In genomic region chr6:34235605-34236422, GRCh38 we compare ENCODE assay signal across 1 cellular context.
TF ChIP-seq lines count a peak whose summit lies in the region.

No MANE protein-coding gene starts in this region.

TF ChIP-seq in WTC11, 78 proteins besides CTCF, POLR2A, EP300 and RAD21 (continued from another document and continues in another):
- no peak for TF ChIP-seq OVOL2 (CRISPR knock-in tag; IDR thresholded peaks at IDR 0.05; ENCODE audit: borderline replicate concordance)
- TF ChIP-seq RORB (CRISPR knock-in tag; IDR thresholded peaks at IDR 0.05), result no peak
- TF ChIP-seq ARID4B (CRISPR knock-in tag; IDR thresholded peaks at IDR 0.05; ENCODE audit: borderline replicate concordance), result peak; percentile 80; the same call in 1 of the 2 replicates
- TF ChIP-seq ATF6 (CRISPR knock-in tag; IDR thresholded peaks at IDR 0.05), result no peak
- no peak for TF ChIP-seq ELF4 (CRISPR knock-in tag; IDR thresholded peaks at IDR 0.05; ENCODE audit: low read depth)
- TF ChIP-seq, protein P1, sequence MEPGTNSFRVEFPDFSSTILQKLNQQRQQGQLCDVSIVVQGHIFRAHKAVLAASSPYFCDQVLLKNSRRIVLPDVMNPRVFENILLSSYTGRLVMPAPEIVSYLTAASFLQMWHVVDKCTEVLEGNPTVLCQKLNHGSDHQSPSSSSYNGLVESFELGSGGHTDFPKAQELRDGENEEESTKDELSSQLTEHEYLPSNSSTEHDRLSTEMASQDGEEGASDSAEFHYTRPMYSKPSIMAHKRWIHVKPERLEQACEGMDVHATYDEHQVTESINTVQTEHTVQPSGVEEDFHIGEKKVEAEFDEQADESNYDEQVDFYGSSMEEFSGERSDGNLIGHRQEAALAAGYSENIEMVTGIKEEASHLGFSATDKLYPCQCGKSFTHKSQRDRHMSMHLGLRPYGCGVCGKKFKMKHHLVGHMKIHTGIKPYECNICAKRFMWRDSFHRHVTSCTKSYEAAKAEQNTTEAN (CRISPR knock-in tag; IDR thresholded peaks at IDR 0.05), result peak; percentile 63; the same call in 1 of the 2 replicates
- TF ChIP-seq NFATC4 (CRISPR knock-in tag; IDR thresholded peaks at IDR 0.05), result peak; percentile 74
- 0 out of 2 replicates have a peak, but pooled peaks have one; percentile 9 for TF ChIP-seq HMGXB4 (CRISPR knock-in tag; IDR thresholded peaks at IDR 0.05)
- peak; percentile 49; the same call in 1 of the 2 replicates for TF ChIP-seq ZNF281 (CRISPR knock-in tag; IDR thresholded peaks at IDR 0.05)
- no peak for TF ChIP-seq HMGA2 (CRISPR knock-in tag; IDR thresholded peaks at IDR 0.05)
- TF ChIP-seq JUN (CRISPR knock-in tag; IDR thresholded peaks at IDR 0.05), result 0 out of 2 replicates have a peak, but pooled peaks have one; percentile 43
- TF ChIP-seq NR3C1 (CRISPR knock-in tag; conservative IDR thresholded peaks at IDR 0.05; ENCODE audit: low read depth), result no peak
- TF ChIP-seq ATF2 (CRISPR knock-in tag; IDR thresholded peaks at IDR 0.05; ENCODE audit: borderline replicate concordance, low read depth), result no peak
- 0 out of 2 replicates have a peak, but pooled peaks have one; percentile 52 for TF ChIP-seq FOXP1 (CRISPR knock-in tag; IDR thresholded peaks at IDR 0.05; ENCODE audit: borderline replicate concordance)
- TF ChIP-seq, protein P2, sequence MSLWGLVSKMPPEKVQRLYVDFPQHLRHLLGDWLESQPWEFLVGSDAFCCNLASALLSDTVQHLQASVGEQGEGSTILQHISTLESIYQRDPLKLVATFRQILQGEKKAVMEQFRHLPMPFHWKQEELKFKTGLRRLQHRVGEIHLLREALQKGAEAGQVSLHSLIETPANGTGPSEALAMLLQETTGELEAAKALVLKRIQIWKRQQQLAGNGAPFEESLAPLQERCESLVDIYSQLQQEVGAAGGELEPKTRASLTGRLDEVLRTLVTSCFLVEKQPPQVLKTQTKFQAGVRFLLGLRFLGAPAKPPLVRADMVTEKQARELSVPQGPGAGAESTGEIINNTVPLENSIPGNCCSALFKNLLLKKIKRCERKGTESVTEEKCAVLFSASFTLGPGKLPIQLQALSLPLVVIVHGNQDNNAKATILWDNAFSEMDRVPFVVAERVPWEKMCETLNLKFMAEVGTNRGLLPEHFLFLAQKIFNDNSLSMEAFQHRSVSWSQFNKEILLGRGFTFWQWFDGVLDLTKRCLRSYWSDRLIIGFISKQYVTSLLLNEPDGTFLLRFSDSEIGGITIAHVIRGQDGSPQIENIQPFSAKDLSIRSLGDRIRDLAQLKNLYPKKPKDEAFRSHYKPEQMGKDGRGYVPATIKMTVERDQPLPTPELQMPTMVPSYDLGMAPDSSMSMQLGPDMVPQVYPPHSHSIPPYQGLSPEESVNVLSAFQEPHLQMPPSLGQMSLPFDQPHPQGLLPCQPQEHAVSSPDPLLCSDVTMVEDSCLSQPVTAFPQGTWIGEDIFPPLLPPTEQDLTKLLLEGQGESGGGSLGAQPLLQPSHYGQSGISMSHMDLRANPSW (CRISPR knock-in tag; conservative IDR thresholded peaks at IDR 0.05; ENCODE audit: low read depth), result no peak
- TF ChIP-seq, protein P3, sequence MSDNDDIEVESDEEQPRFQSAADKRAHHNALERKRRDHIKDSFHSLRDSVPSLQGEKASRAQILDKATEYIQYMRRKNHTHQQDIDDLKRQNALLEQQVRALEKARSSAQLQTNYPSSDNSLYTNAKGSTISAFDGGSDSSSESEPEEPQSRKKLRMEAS (CRISPR knock-in tag; IDR thresholded peaks at IDR 0.05), result no peak; the same call in 1 of the 2 replicates
- TF ChIP-seq, protein P4, sequence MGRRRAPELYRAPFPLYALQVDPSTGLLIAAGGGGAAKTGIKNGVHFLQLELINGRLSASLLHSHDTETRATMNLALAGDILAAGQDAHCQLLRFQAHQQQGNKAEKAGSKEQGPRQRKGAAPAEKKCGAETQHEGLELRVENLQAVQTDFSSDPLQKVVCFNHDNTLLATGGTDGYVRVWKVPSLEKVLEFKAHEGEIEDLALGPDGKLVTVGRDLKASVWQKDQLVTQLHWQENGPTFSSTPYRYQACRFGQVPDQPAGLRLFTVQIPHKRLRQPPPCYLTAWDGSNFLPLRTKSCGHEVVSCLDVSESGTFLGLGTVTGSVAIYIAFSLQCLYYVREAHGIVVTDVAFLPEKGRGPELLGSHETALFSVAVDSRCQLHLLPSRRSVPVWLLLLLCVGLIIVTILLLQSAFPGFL (CRISPR knock-in tag; IDR thresholded peaks at IDR 0.05; ENCODE audit: borderline replicate concordance), result no peak
- TF ChIP-seq ZNF423 (CRISPR knock-in tag; IDR thresholded peaks at IDR 0.05), result no peak
- peak; percentile 47 for TF ChIP-seq SP1 (CRISPR knock-in tag; conservative IDR thresholded peaks at IDR 0.05)
- 0 out of 2 replicates have a peak, but pooled peaks have one; percentile 69 for TF ChIP-seq MYBL2 (CRISPR knock-in tag; IDR thresholded peaks at IDR 0.05)
- TF ChIP-seq, protein P5, sequence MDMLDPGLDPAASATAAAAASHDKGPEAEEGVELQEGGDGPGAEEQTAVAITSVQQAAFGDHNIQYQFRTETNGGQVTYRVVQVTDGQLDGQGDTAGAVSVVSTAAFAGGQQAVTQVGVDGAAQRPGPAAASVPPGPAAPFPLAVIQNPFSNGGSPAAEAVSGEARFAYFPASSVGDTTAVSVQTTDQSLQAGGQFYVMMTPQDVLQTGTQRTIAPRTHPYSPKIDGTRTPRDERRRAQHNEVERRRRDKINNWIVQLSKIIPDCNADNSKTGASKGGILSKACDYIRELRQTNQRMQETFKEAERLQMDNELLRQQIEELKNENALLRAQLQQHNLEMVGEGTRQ (CRISPR knock-in tag; IDR thresholded peaks at IDR 0.05), result no peak
- TF ChIP-seq, protein P6, sequence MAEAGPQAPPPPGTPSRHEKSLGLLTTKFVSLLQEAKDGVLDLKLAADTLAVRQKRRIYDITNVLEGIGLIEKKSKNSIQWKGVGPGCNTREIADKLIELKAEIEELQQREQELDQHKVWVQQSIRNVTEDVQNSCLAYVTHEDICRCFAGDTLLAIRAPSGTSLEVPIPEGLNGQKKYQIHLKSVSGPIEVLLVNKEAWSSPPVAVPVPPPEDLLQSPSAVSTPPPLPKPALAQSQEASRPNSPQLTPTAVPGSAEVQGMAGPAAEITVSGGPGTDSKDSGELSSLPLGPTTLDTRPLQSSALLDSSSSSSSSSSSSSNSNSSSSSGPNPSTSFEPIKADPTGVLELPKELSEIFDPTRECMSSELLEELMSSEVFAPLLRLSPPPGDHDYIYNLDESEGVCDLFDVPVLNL (CRISPR knock-in tag; IDR thresholded peaks at IDR 0.05; ENCODE audit: borderline replicate concordance, low read depth), result 0 out of 2 replicates have a peak, but pooled peaks have one; percentile 30
- peak; percentile 93 for TF ChIP-seq EMX1 (CRISPR knock-in tag; IDR thresholded peaks at IDR 0.05)
- TF ChIP-seq PRDM15 (CRISPR knock-in tag; IDR thresholded peaks at IDR 0.05), result peak; percentile 3; the same call in 1 of the 2 replicates
- TF ChIP-seq SMAD4 (CRISPR knock-in tag; IDR thresholded peaks at IDR 0.05), result no peak
